25 cellular contexts compared by ENCODE assay signal in genomic region chr10:74297389-74298080, GRCh38.
DNase-seq lines count a peak whose midpoint lies in the region; ATAC-seq and TF ChIP-seq lines count a peak whose summit lies in the region.
"Had no signal": no experiment of that assay in that cellular context is flagged by ENCODE, and none has a peak within 500 bp of the region (broad histone marks: within the 10 kb centered on the region; RNA-seq: fewer than 3 reads in every experiment).

No MANE protein-coding gene starts in this region.

- no TSS peak for BruUV-seq in A673 (replicated peaks; lab: Mats Ljungman, UMichigan)

- DNase-seq in A673 (ENCODE audit: low spot score): no peak
- peak; percentile 61 for DNase-seq in EH (ENCODE audit: low read depth)
- DNase-seq in fibroblast of mammary gland (ENCODE audit: low read depth): peak; percentile 15
- no peak for DNase-seq in foreskin keratinocyte
- no peak for DNase-seq in omental fat pad (ENCODE audit: low spot score)
- DNase-seq in HT-29 (ENCODE audit: low spot score): no peak
- no peak for DNase-seq in stomach
- DNase-seq: BE2C; CD8-positive, alpha-beta memory T cell; DMS 273 treated with DMSO at 0.1 percent for 48 hours; DMS79; H9; Kasumi-1; NCI-H1417; NCI-H1694; NCI-H2029 treated with DMSO at 0.1 percent for 48 hours; NCI-H446 treated with DMSO at 0.1 percent for 48 hours; NCI-H526; NCI-H82; NK-92 treated with Interleukin-12 subunit alpha and Interleukin-12 subunit beta, amount 100 ng/mL, for 24 hours; PC-9; SJCRH30 had no signal

- no peak for TF ChIP-seq POLR2A in stomach (IDR thresholded peaks at IDR 0.05)

- ATAC-seq in SK-N-SH treated with all-trans-retinoic acid at 6 μM for 48 hours (no peak), foreskin keratinocyte (no peak), omental fat pad (ENCODE audit: low FRiP score) (no peak)
- ATAC-seq: K562, Right ventricle myocardium inferior had no signal

- TF ChIP-seq CTCF in A673 (conservative IDR thresholded peaks at IDR 0.05; ENCODE audit: low read depth, low read length) (no peak), fibroblast of mammary gland (conservative IDR thresholded peaks at IDR 0.05; ENCODE audit: control insufficient read depth, insufficient read depth, low read depth, low read length) (no peak), foreskin keratinocyte (conservative IDR thresholded peaks at IDR 0.05) (no peak), omental fat pad (IDR thresholded peaks at IDR 0.05) (no peak), stomach (IDR thresholded peaks at IDR 0.05) (no peak)

- CTCF ChIA-PET in A673 (lab: Charles Lee): no interaction called here

- POLR2A ChIA-PET in A673 (lab: Charles Lee; ENCODE audit: low non-redundant PET): no interaction called here

- H3K36me3 ChIP-seq in A673 (ENCODE audit: insufficient read depth, low read length, poor library complexity, severe bottlenecking): no peaks in the 10 kb centered on the region
- no peaks in the 10 kb centered on the region for H3K36me3 ChIP-seq in stomach
- H3K36me3 ChIP-seq: BE2C, SJCRH30 had no signal

- WGBS in stomach, 5 donors: 87 to 96% (median 94%) methylated on average over 2 of the region's 2 CpGs

- H3K27me3 ChIP-seq in A673 (replicated peaks; ENCODE audit: insufficient read depth, low read depth, low read length, poor library complexity): no peaks in the 10 kb centered on the region
- H3K27me3 ChIP-seq in foreskin keratinocyte: no peaks in the 10 kb centered on the region
- H3K27me3 ChIP-seq in stomach: no peaks in the 10 kb centered on the region
- H3K27me3 ChIP-seq: BE2C, SJCRH30 had no signal

- TF ChIP-seq EP300 in stomach (IDR thresholded peaks at IDR 0.05): no peak

- no peak overlapping the region for H3K4me3 ChIP-seq in A673 (ENCODE audit: low read depth, low read length, poor library complexity, severe bottlenecking)
- H3K4me3 ChIP-seq in fibroblast of mammary gland (ENCODE audit: control insufficient read depth, low read depth, low read length): no peak overlapping the region
- no peak overlapping the region for H3K4me3 ChIP-seq in stomach
- H3K4me3 ChIP-seq: K562, PC-9, SJCRH30 had no signal

- no peaks in the 10 kb centered on the region for H3K9me3 ChIP-seq in A673 (ENCODE audit: low read depth, low read length, poor library complexity, severe bottlenecking)
- no peaks in the 10 kb centered on the region for H3K9me3 ChIP-seq in stomach
- H3K9me3 ChIP-seq: BE2C, SJCRH30 had no signal

- H3K27ac ChIP-seq in A673 (ENCODE audit: low read depth, low read length, poor library complexity, severe bottlenecking) (peak overlapping the region; percentile 31), foreskin keratinocyte (no peak overlapping the region), stomach (no peak overlapping the region)
- H3K27ac ChIP-seq: PC-9, SJCRH30 had no signal

- H3K4me1 ChIP-seq in A673 (ENCODE audit: insufficient read depth, low read length, poor library complexity, severe bottlenecking): peaks cover 30% of the 10 kb centered on the region
- peaks cover 20% of the 10 kb centered on the region for H3K4me1 ChIP-seq in foreskin keratinocyte
- H3K4me1 ChIP-seq in stomach: peaks cover 0 to 13% (median 6%) of the 10 kb centered on the region in 4 donors
- H3K4me1 ChIP-seq: BE2C had no signal

- intact Hi-C loops in A673 (cut with micrococcal nuclease; ENCODE audit: unreplicated experiment): loop anchor here (5.0 kb wide), 1 partner anchor 40 kb away; no protein-coding TSS in a partner anchor
- intact Hi-C loops in stomach (cut with DNase I; ENCODE audit: low total_unique reads): no loop called here

TF ChIP-seq in SK-N-SH treated with all-trans-retinoic acid at 6 μM for 48 hours, 23 proteins besides CTCF, POLR2A, EP300 and RAD21:
- TF ChIP-seq ISL1 (CRISPR knock-in tag; IDR thresholded peaks at IDR 0.05): peak; percentile 46
- no peak for TF ChIP-seq CSDC2 (CRISPR knock-in tag; IDR thresholded peaks at IDR 0.05)
TF ChIP-seq in SK-N-SH treated with all-trans-retinoic acid at 6 μM for 48 hours: peak in this region for 1.

Comparison
In these comparisons a context has a peak if more than half of its experiments do, and no peak if none do; other contexts are left out.
1. DNase-seq: peak in EH (single experiment) and fibroblast of mammary gland (single experiment); none in A673 (single experiment), foreskin keratinocyte (0 of 2), omental fat pad (single experiment), HT-29 (single experiment) and stomach (single experiment).